8 cellular contexts compared by ENCODE assay signal in genomic region chr1:65068202-65069011, GRCh38.
DNase-seq lines count a peak whose midpoint lies in the region; ATAC-seq and TF ChIP-seq lines count a peak whose summit lies in the region.

No MANE protein-coding gene starts in this region.

- H3K4me1 ChIP-seq in GM23338 (ENCODE audit: insufficient read depth) (peaks cover 27% of the 10 kb centered on the region), stomach smooth muscle (ENCODE audit: control insufficient read depth, insufficient read depth, low read length) (peaks cover 16% of the 10 kb centered on the region)

- DNase-seq in DMS53 treated with DMSO at 0.1 percent for 48 hours (lab: John Stamatoyannopoulos, UW; ENCODE audit: unreplicated experiment) (peak; percentile 59), GM23338 (ENCODE audit: low spot score) (peak; percentile 33), OCI-M1 (lab: John Stamatoyannopoulos, UW) (peak; percentile 85), T47D (ENCODE audit: low read depth in 1 of 2, low spot score in 1 of 2) (peak; percentile 44 to 47), left kidney (ENCODE audit: low read depth, low spot score) (peak; percentile 20), HuH-7.5 (ENCODE audit: low spot score) (no peak)

- H3K27ac Mint-ChIP-seq in GM23338 = peak overlapping the region; percentile 95

- in situ Hi-C loops in T47D (cut with HindIII; ENCODE audit: low pct_unique_long_range_greater_than_20kb, low sequenced_read_pairs) = no loop called here

- TF ChIP-seq CTCF in GM23338 (conservative IDR thresholded peaks at IDR 0.05; ENCODE audit: low read depth in 2 of 2) = no peak

- peak overlapping the region; percentile 90 for H3K4me3 Mint-ChIP-seq in GM23338

- H3K27ac ChIP-seq in GM23338 (ENCODE audit: low read depth) (peak overlapping the region; percentile 72; the same call in 1 of the 2 replicates), stomach smooth muscle (ENCODE audit: low read length) (peak overlapping the region; percentile 94)

- peaks cover 7% of the 10 kb centered on the region; the same call in 2 of the 3 replicates for H3K36me3 Mint-ChIP-seq in GM23338 (ENCODE audit: low read depth)

- H4K20me1 ChIP-seq in GM23338 (replicated peaks; ENCODE audit: insufficient read depth) = 0 out of 2 replicates have a peak, but pooled peaks cover 11% of the 10 kb centered on the region

- peaks cover 4% of the 10 kb centered on the region; the same call in 1 of the 2 replicates for H3F3A ChIP-seq in GM23338 (replicated peaks; ENCODE audit: low read depth)

- peaks cover 25% of the 10 kb centered on the region for H3K79me2 ChIP-seq in GM23338 (replicated peaks; ENCODE audit: insufficient read depth)

- H3K4me2 ChIP-seq in GM23338 = peak overlapping the region; percentile 81

- H3K4me3 ChIP-seq in GM23338 (peak overlapping the region; percentile 70), stomach smooth muscle (ENCODE audit: low read length in 2 of 2) (peak overlapping the region; percentile 96 to 98)

- no peaks in the 10 kb centered on the region for H3K36me3 ChIP-seq in GM23338 (ENCODE audit: insufficient read depth)
- H3K36me3 ChIP-seq in stomach smooth muscle (ENCODE audit: control insufficient read depth in 2 of 2, insufficient read depth in 2 of 2, low read length in 2 of 2) = no peaks in the 10 kb centered on the region

- H3K9ac ChIP-seq in stomach smooth muscle (ENCODE audit: low read length in 2 of 2) = peak overlapping the region; percentile 95 to 99

- H3K27me3 Mint-ChIP-seq in GM23338 (ENCODE audit: insufficient read depth, low read depth, poor library complexity) = peaks cover 5% of the 10 kb centered on the region

- ATAC-seq in GM23338 = peak; percentile 6; the same call in 2 of the 3 replicates
- ATAC-seq in GM18873 (IDR thresholded peaks at IDR 0.05; ENCODE audit: low FRiP score, unreplicated experiment) = no peak

- H3K9me2 ChIP-seq in GM23338 (ENCODE audit: insufficient read depth) = no peaks in the 10 kb centered on the region

- peaks cover 45% of the 10 kb centered on the region for H3K4me1 Mint-ChIP-seq in GM23338

- peak overlapping the region; percentile 52 for H2AFZ ChIP-seq in GM23338

- H3K27me3 ChIP-seq in GM23338 (ENCODE audit: insufficient read depth) (no peaks in the 10 kb centered on the region), stomach smooth muscle (ENCODE audit: control insufficient read depth in 1 of 2, insufficient read depth in 2 of 2, low read length in 2 of 2) (no peaks in the 10 kb centered on the region)

- H3K9me3 ChIP-seq in stomach smooth muscle (ENCODE audit: control insufficient read depth in 2 of 2, low read length in 2 of 2) = no peaks in the 10 kb centered on the region

- no peaks in the 10 kb centered on the region for H3K9me3 Mint-ChIP-seq in GM23338

TF ChIP-seq in GM23338, 12 proteins besides CTCF, POLR2A, EP300 and RAD21:
- TF ChIP-seq EZH2 (IDR thresholded peaks at IDR 0.05; ENCODE audit: low read depth, unreplicated experiment) = no peak
- no peak for TF ChIP-seq ZNF114 (CRISPR knock-in tag; IDR thresholded peaks at IDR 0.05)
- TF ChIP-seq CREB1 (CRISPR knock-in tag; IDR thresholded peaks at IDR 0.05; ENCODE audit: low read depth) = no peak
- no peak for TF ChIP-seq REST (IDR thresholded peaks at IDR 0.05; ENCODE audit: unreplicated experiment)
- no peak for TF ChIP-seq ZNF462 (CRISPR knock-in tag; IDR thresholded peaks at IDR 0.05)
- TF ChIP-seq STAT1 (IDR thresholded peaks at IDR 0.05; ENCODE audit: unreplicated experiment) = no peak
- TF ChIP-seq ETS1 (IDR thresholded peaks at IDR 0.05) = no peak
- TF ChIP-seq NANOG (IDR thresholded peaks at IDR 0.05; ENCODE audit: borderline replicate concordance) = no peak
- TF ChIP-seq EZH2phosphoT487 (IDR thresholded peaks at IDR 0.05; ENCODE audit: unreplicated experiment) = no peak
